Comparison of ENCODE assay signal across 20 cellular contexts in genomic region chr7:82501256-82501815, GRCh38. TPM values are rescaled to one million over a fixed set of nuclear protein-coding genes. Genes with fewer than 3 reads are reported as not detected.
"Had no signal": no experiment of that assay in that cellular context is flagged by ENCODE, and none has a peak within 500 bp of the region (broad histone marks: within the 10 kb centered on the region; RNA-seq: fewer than 3 reads in every experiment).

No MANE protein-coding gene starts in this region.

- ATAC-seq: left ventricle myocardium superior; lower lobe of right lung; naive thymus-derived CD8-positive, alpha-beta T cell; right cardiac atrium; stimulated activated naive B cell treated with anti-CD40 and anti-IgM and Interleukin-4, amounts not matched to agents 10 μg/mL and 1 μg/mL and 100 μg/mL, for 72 hours had no signal

- H3K4me3 Mint-ChIP-seq: naive thymus-derived CD8-positive, alpha-beta T cell; nephron progenitor cell; stimulated activated naive B cell treated with anti-CD40 and anti-IgM and Interleukin-4, amounts not matched to agents 10 μg/mL and 1 μg/mL and 100 μg/mL, for 72 hours; stimulated activated naive CD8-positive, alpha-beta T cell treated with anti-CD3 and anti-CD28 coated beads, Interleukin-15, Interleukin-2, amounts not matched to agents 100 ng/mL and 50 ng/mL, for 24 hours had no signal

- H3K27me3 Mint-ChIP-seq: stimulated activated naive B cell treated with anti-CD40 and anti-IgM and Interleukin-4, amounts not matched to agents 10 μg/mL and 1 μg/mL and 100 μg/mL, for 72 hours; stimulated activated naive CD8-positive, alpha-beta T cell treated with anti-CD3 and anti-CD28 coated beads, Interleukin-15, Interleukin-2, amounts not matched to agents 100 ng/mL and 50 ng/mL, for 24 hours had no signal

- H3K9me3 ChIP-seq: lower lobe of right lung, prostate gland, thoracic aorta, upper lobe of left lung had no signal

- H3K4me3 ChIP-seq: coronary artery, lower lobe of right lung, prostate gland, skin epidermis, spleen, thoracic aorta, tibial nerve, upper lobe of left lung had no signal

- FAIRE-seq: frontal cortex, keratinocyte had no signal

- DNase-seq: dermis blood vessel endothelial cell; effector memory CD4-positive, alpha-beta T cell; hypothalamus; left ventricle myocardium superior; lower lobe of right lung; naive thymus-derived CD8-positive, alpha-beta T cell; nephron progenitor cell; nucleus accumbens; right cardiac atrium; spleen; stimulated activated naive B cell treated with anti-CD40 and anti-IgM and Interleukin-4, amounts not matched to agents 10 μg/mL and 1 μg/mL and 100 μg/mL, for 72 hours; upper lobe of left lung had no signal

- H3K27ac ChIP-seq: coronary artery, lower lobe of right lung, prostate gland, skin epidermis, spleen, thoracic aorta, tibial nerve, upper lobe of left lung had no signal

- H3K36me3 ChIP-seq: lower lobe of right lung, prostate gland, spleen, thoracic aorta, tibial nerve, upper lobe of left lung had no signal

- H3K4me1 ChIP-seq: lower lobe of right lung, prostate gland, spleen, tibial nerve, upper lobe of left lung had no signal

- H3K27me3 ChIP-seq: spleen, tibial nerve, upper lobe of left lung had no signal

- H3K27ac Mint-ChIP-seq: naive thymus-derived CD8-positive, alpha-beta T cell; nephron progenitor cell; stimulated activated naive B cell treated with anti-CD40 and anti-IgM and Interleukin-4, amounts not matched to agents 10 μg/mL and 1 μg/mL and 100 μg/mL, for 72 hours; stimulated activated naive CD8-positive, alpha-beta T cell treated with anti-CD3 and anti-CD28 coated beads, Interleukin-15, Interleukin-2, amounts not matched to agents 100 ng/mL and 50 ng/mL, for 24 hours had no signal

- H3K36me3 Mint-ChIP-seq: stimulated activated naive B cell treated with anti-CD40 and anti-IgM and Interleukin-4, amounts not matched to agents 10 μg/mL and 1 μg/mL and 100 μg/mL, for 72 hours had no signal

RNA-seq across cellular contexts. Expression of gene CACNA2D1, which starts 57.8 kb away (rescaled TPM):
- total RNA-seq: naive thymus-derived CD8-positive, alpha-beta T cell had no signal
- polyA plus RNA-seq: naive thymus-derived CD8-positive, alpha-beta T cell had no signal
